Comparison of ENCODE assay signal across 10 cellular contexts in genomic region chr2:230318190-230319121, GRCh38. TPM values are rescaled to one million over a fixed set of nuclear protein-coding genes. Genes with fewer than 3 reads are reported as not detected.
DNase-seq lines count a peak whose midpoint lies in the region; ATAC-seq and TF ChIP-seq lines count a peak whose summit lies in the region.
"Had no signal": no experiment of that assay in that cellular context is flagged by ENCODE, and none has a peak within 500 bp of the region (broad histone marks: within the 10 kb centered on the region; RNA-seq: fewer than 3 reads in every experiment).

No MANE protein-coding gene starts in this region.

- no peak for DNase-seq in activated B cell treated with CpG ODN at 0.5 μM for 24 hours
- DNase-seq in endodermal cell, result no peak
- no peak for DNase-seq in hippocampal formation (lab: John Stamatoyannopoulos, UW)
- no peak for DNase-seq in thyroid gland
- DNase-seq in stimulated activated CD4-positive, alpha-beta T cell treated with anti-CD3 and anti-CD28 coated beads, Interleukin-1b, Interleukin-23, amount 100 ng/mL, for 48 hours, result no peak

- no peak for TF ChIP-seq POLR2A in thyroid gland (IDR thresholded peaks at IDR 0.05)

- H3K9ac ChIP-seq in BLaER1 treated with 17β-estradiol and CSF1 and Interleukin-3, amounts not matched to agents 10 nM and 100 nM, result 0 out of 22 replicates have a peak overlapping the region, but pooled peaks of 1 of the 11 experiments have one; percentile 15
- no peak overlapping the region for H3K9ac ChIP-seq in endodermal cell (ENCODE audit: extremely low read depth, low read length, poor library complexity, severe bottlenecking)

- no peaks in the 10 kb centered on the region for H3K36me3 ChIP-seq in BLaER1 treated with 17β-estradiol and CSF1 and Interleukin-3, amounts not matched to agents 10 nM and 100 nM
- no peaks in the 10 kb centered on the region for H3K36me3 ChIP-seq in endodermal cell (ENCODE audit: control insufficient read depth, insufficient read depth, low read length)
- no peaks in the 10 kb centered on the region for H3K36me3 ChIP-seq in thyroid gland

- intact Hi-C loops in activated B cell treated with CpG ODN at 0.5 μM for 24 hours (cut with micrococcal nuclease), result loop anchor here (1.0 to 5.0 kb wide), 4 partner anchors 9 to 294 kb away; partner anchors contain the start of gene SP140L
- intact Hi-C loops in thyroid gland (cut with DNase I), result no loop called here

- peaks cover 18 to 29% (median 26%) of the 10 kb centered on the region in 11 experiments for H3K9me3 ChIP-seq in BLaER1 treated with 17β-estradiol and CSF1 and Interleukin-3, amounts not matched to agents 10 nM and 100 nM (replicated peaks in 1 of 11)
- H3K9me3 ChIP-seq in endodermal cell (ENCODE audit: control insufficient read depth, low read length), result peaks cover 14% of the 10 kb centered on the region
- H3K9me3 ChIP-seq in thyroid gland, result no peaks in the 10 kb centered on the region

- no peaks in the 10 kb centered on the region for H4K20me1 ChIP-seq in BLaER1 treated with 17β-estradiol and CSF1 and Interleukin-3, amounts not matched to agents 10 nM and 100 nM

- H3K4me3 ChIP-seq in BLaER1 treated with 17β-estradiol and CSF1 and Interleukin-3, amounts not matched to agents 10 nM and 100 nM, result no peak overlapping the region
- H3K4me3 ChIP-seq in endodermal cell (ENCODE audit: low read length) (no peak overlapping the region), thyroid gland (replicated peaks in 1 of 3) (no peak overlapping the region)
- H3K4me3 ChIP-seq: skin epidermis had no signal

- H3K4me3 Mint-ChIP-seq in activated B cell treated with CpG ODN at 0.5 μM for 24 hours (peak overlapping the region; percentile 56), endodermal cell (no peak overlapping the region)
- H3K4me3 Mint-ChIP-seq: brain had no signal

- H3K27ac Mint-ChIP-seq in activated B cell treated with CpG ODN at 0.5 μM for 24 hours (peak overlapping the region; percentile 90), endodermal cell (no peak overlapping the region)
- H3K27ac Mint-ChIP-seq: brain had no signal

- peaks cover 44% of the 10 kb centered on the region for H3K36me3 Mint-ChIP-seq in activated B cell treated with CpG ODN at 0.5 μM for 24 hours (ENCODE audit: low read depth)
- peaks cover 4% of the 10 kb centered on the region for H3K36me3 Mint-ChIP-seq in endodermal cell (ENCODE audit: low read depth)
- H3K36me3 Mint-ChIP-seq: brain had no signal

- H3K27me3 ChIP-seq in BLaER1 treated with 17β-estradiol and CSF1 and Interleukin-3, amounts not matched to agents 10 nM and 100 nM, result no peaks in the 10 kb centered on the region
- H3K27me3 ChIP-seq in endodermal cell (ENCODE audit: control insufficient read depth, insufficient read depth, low read length, poor library complexity, severe bottlenecking) (no peaks in the 10 kb centered on the region), thyroid gland (no peaks in the 10 kb centered on the region)

- peak overlapping the region; percentile 57 to 90 (median 68) for H3K4me2 ChIP-seq in BLaER1 treated with 17β-estradiol and CSF1 and Interleukin-3, amounts not matched to agents 10 nM and 100 nM

- H3K27ac ChIP-seq in BLaER1 treated with 17β-estradiol and CSF1 and Interleukin-3, amounts not matched to agents 10 nM and 100 nM, result peak overlapping the region in 8 of 11 experiments; percentile 21 to 67 (median 54); a peak in 13 of 22 replicates
- H3K27ac ChIP-seq in endodermal cell (ENCODE audit: low read depth, low read length) (no peak overlapping the region), thyroid gland (no peak overlapping the region)

- 67 to 69% methylated on average over 3 to 6 of the region's 6 CpGs for WGBS in endodermal cell (ENCODE audit: insufficient coverage in 1 of 2, insufficient read length in 1 of 2), 2 experiments
- WGBS in thyroid gland, 2 donors, result 68 to 80% methylated on average over 6 of the region's 6 CpGs

- no peaks in the 10 kb centered on the region for H3K9me3 Mint-ChIP-seq in activated B cell treated with CpG ODN at 0.5 μM for 24 hours
- H3K9me3 Mint-ChIP-seq in endodermal cell, result peaks cover 30% of the 10 kb centered on the region

- peaks cover 18 to 26% (median 20%) of the 10 kb centered on the region in 10 experiments for H3K4me1 ChIP-seq in BLaER1 treated with 17β-estradiol and CSF1 and Interleukin-3, amounts not matched to agents 10 nM and 100 nM
- H3K4me1 ChIP-seq in endodermal cell (ENCODE audit: control insufficient read depth, insufficient read depth, low read length), result no peaks in the 10 kb centered on the region
- H3K4me1 ChIP-seq in thyroid gland, result no peaks in the 10 kb centered on the region

- H3K27me3 Mint-ChIP-seq in activated B cell treated with CpG ODN at 0.5 μM for 24 hours (no peaks in the 10 kb centered on the region), endodermal cell (ENCODE audit: insufficient read depth) (no peaks in the 10 kb centered on the region)
- H3K27me3 Mint-ChIP-seq: brain had no signal

- peaks cover 78% of the 10 kb centered on the region for H3K4me1 Mint-ChIP-seq in activated B cell treated with CpG ODN at 0.5 μM for 24 hours
- H3K4me1 Mint-ChIP-seq in endodermal cell, result no peaks in the 10 kb centered on the region
- H3K4me1 Mint-ChIP-seq: brain had no signal

- ATAC-seq in GM19035 (IDR thresholded peaks at IDR 0.05; ENCODE audit: unreplicated experiment) (peak; percentile 60), HG03103 (IDR thresholded peaks at IDR 0.05; ENCODE audit: low read depth, unreplicated experiment) (peak; percentile 43), activated B cell treated with CpG ODN at 0.5 μM for 24 hours (ENCODE audit: low read depth) (peak; percentile 29)

- POLR2A ChIA-PET in activated B cell treated with CpG ODN at 0.5 μM for 24 hours (lab: Charles Lee), result interaction anchor here (0.8 to 3.4 kb wide), 12 partner anchors 10 to 284 kb away, joined by 3 to 36 read pairs (median 4); partner anchors contain the start of genes SP110 and SP140L

- CTCF ChIA-PET in activated B cell treated with CpG ODN at 0.5 μM for 24 hours (lab: Charles Lee), result interaction anchor here (0.6 to 1.7 kb wide), 4 partner anchors 9 to 345 kb away, joined by 3 to 6 read pairs (median 4); partner anchors contain the start of gene SP140L

- TF ChIP-seq CTCF in activated B cell treated with CpG ODN at 0.5 μM for 24 hours (IDR thresholded peaks at IDR 0.05) (no peak), endodermal cell (conservative IDR thresholded peaks at IDR 0.05) (no peak), thyroid gland (IDR thresholded peaks at IDR 0.05) (no peak)

RNA-seq across cellular contexts. Expression of gene SP140L, which starts 8.5 kb away (rescaled TPM):
- 106 and 112 TPM in 2 replicates for total RNA-seq in activated B cell treated with CpG ODN at 0.5 μM for 24 hours
- 1 to 10 TPM in 1 of 2 donors, under 1 TPM in 1; 0.82 to 2.9 TPM for total RNA-seq in endodermal cell
- polyA plus RNA-seq in endodermal cell (2013, experiment 1 of 2), result 2.5 TPM
- 1.1 TPM for polyA plus RNA-seq in endodermal cell (2013, experiment 2 of 2)
- total RNA-seq in thyroid gland, result 10 to 100 TPM in 1 of 4 donors, 1 to 10 TPM in 3; 6.5 to 18.6 (median 8.4) TPM

Comparison
In these comparisons a context has a peak if more than half of its experiments do, and no peak if none do; other contexts are left out.
1. H3K27ac ChIP-seq: peak in BLaER1 treated with 17β-estradiol and CSF1 and Interleukin-3, amounts not matched to agents 10 nM and 100 nM (8 of 11); none in endodermal cell (single experiment) and thyroid gland (0 of 3).
2. Peak in every context shown above with its lines, with median percentiles within 50 percentile points of each other: ATAC-seq.